1 cellular context compared by ENCODE assay signal in the genomic region with DNA sequence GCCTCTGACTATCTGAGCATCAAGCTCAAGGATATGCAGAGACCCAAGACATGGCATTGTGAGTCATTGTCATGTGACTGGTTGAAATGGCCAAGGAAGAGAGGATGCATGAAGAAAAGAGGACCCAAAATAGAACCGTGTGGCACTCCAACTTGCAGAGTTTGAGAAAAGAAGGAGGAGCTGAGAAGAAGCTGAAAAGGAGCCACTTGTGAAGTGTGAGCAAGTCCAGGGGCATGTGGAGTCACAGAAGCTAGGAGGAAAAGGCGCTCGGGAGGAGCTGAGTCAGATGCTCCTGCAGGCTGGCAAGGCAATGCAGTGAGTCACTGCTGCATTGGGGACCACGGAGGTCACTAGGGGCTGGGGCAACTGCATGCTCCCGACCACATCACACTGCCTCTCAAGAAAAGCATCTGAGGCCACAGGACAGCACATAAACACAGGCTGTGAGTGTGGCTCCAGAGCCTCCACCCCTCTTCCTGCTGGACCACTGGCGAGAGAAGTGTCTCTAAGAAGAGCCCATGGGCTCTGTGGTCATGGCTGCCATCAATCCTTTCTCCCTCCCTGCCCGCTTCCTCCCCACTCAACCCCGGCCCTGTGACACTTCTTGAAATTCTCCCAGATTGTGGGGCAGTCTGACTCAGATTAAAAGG.
TF ChIP-seq lines count a peak whose summit lies in the region.

No MANE protein-coding gene starts in this region.

TF ChIP-seq in IMR-90, 13 proteins besides CTCF, POLR2A, EP300 and RAD21 (continued from another document):
- TF ChIP-seq, protein P1, sequence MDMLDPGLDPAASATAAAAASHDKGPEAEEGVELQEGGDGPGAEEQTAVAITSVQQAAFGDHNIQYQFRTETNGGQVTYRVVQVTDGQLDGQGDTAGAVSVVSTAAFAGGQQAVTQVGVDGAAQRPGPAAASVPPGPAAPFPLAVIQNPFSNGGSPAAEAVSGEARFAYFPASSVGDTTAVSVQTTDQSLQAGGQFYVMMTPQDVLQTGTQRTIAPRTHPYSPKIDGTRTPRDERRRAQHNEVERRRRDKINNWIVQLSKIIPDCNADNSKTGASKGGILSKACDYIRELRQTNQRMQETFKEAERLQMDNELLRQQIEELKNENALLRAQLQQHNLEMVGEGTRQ (IDR thresholded peaks at IDR 0.05; ENCODE audit: low read depth, low read length) = peak; percentile 74; the same call in 1 of the 2 replicates
- TF ChIP-seq NFE2L2 (IDR thresholded peaks at IDR 0.05; ENCODE audit: low read depth, low read length) (peak; percentile 18; the same call in 1 of the 2 replicates), SMC3 (IDR thresholded peaks at IDR 0.05; ENCODE audit: low read depth, low read length) (no peak), MAZ (IDR thresholded peaks at IDR 0.05; ENCODE audit: borderline replicate concordance, low read depth, low read length) (peak; percentile 76; the same call in 1 of the 2 replicates), MAFK (IDR thresholded peaks at IDR 0.05; ENCODE audit: low read depth, low read length) (peak; percentile 54; the same call in 1 of the 2 replicates), RFX5 (IDR thresholded peaks at IDR 0.05; ENCODE audit: low read depth, low read length) (no peak), RCOR1 (IDR thresholded peaks at IDR 0.05; ENCODE audit: insufficient replicate concordance, low read length) (peak; percentile 90), FOS (IDR thresholded peaks at IDR 0.05; ENCODE audit: low read depth, low read length) (peak; percentile 92), CEBPB (IDR thresholded peaks at IDR 0.05; ENCODE audit: low read depth, low read length) (peak; percentile 55; the same call in 1 of the 2 replicates)
